Comparison of ENCODE assay signal across 12 cellular contexts in genomic region chr13:50074843-50075242, GRCh38. TPM values are rescaled to one million over a fixed set of nuclear protein-coding genes. Genes with fewer than 3 reads are reported as not detected.
DNase-seq lines count a peak whose midpoint lies in the region; ATAC-seq and TF ChIP-seq lines count a peak whose summit lies in the region.
"Had no signal": no experiment of that assay in that cellular context is flagged by ENCODE, and none has a peak within 500 bp of the region (broad histone marks: within the 10 kb centered on the region; RNA-seq: fewer than 3 reads in every experiment).

No MANE protein-coding gene starts in this region.

- POLR2A ChIA-PET in PC-9 (lab: Charles Lee; ENCODE audit: unreplicated experiment) = no interaction called here

- no peaks in the 10 kb centered on the region for H3K27me3 Mint-ChIP-seq in HFFc6 (ENCODE audit: insufficient read depth)
- H3K27me3 Mint-ChIP-seq in stimulated activated naive B cell treated with anti-CD40 and anti-IgM and Interleukin-4, amounts not matched to agents 10 μg/mL and 1 μg/mL and 100 μg/mL, for 72 hours = no peaks in the 10 kb centered on the region

- H3K4me3 ChIP-seq in PC-9 (no peak overlapping the region), heart right ventricle (no peak overlapping the region)
- H3K4me3 ChIP-seq: left ventricle myocardium inferior had no signal

- H3F3A ChIP-seq in PC-9 (ENCODE audit: insufficient read depth, low read depth) = 0 out of 2 replicates have a peak, but pooled peaks cover 1% of the 10 kb centered on the region

- no peak overlapping the region for H2AFZ ChIP-seq in PC-9

- peak overlapping the region; percentile 45; the same call in 1 of the 2 replicates for H3K4me3 Mint-ChIP-seq in HFFc6
- H3K4me3 Mint-ChIP-seq in stimulated activated naive B cell treated with anti-CD40 and anti-IgM and Interleukin-4, amounts not matched to agents 10 μg/mL and 1 μg/mL and 100 μg/mL, for 72 hours = no peak overlapping the region

- no peaks in the 10 kb centered on the region for H3K27me3 ChIP-seq in PC-9 (ENCODE audit: insufficient read depth, low read depth)
- peaks cover 0 to 5% (median 0%) of the 10 kb centered on the region in 7 donors for H3K27me3 ChIP-seq in heart right ventricle

- H3K27ac Mint-ChIP-seq in HFFc6 = no peak overlapping the region; the same call in 1 of the 2 replicates
- H3K27ac Mint-ChIP-seq in stimulated activated naive B cell treated with anti-CD40 and anti-IgM and Interleukin-4, amounts not matched to agents 10 μg/mL and 1 μg/mL and 100 μg/mL, for 72 hours = no peak overlapping the region

- peaks cover 4% of the 10 kb centered on the region; the same call in 1 of the 2 replicates for H3K36me3 Mint-ChIP-seq in HFFc6 (ENCODE audit: low read depth)
- H3K36me3 Mint-ChIP-seq in stimulated activated naive B cell treated with anti-CD40 and anti-IgM and Interleukin-4, amounts not matched to agents 10 μg/mL and 1 μg/mL and 100 μg/mL, for 72 hours = peaks cover 5 to 10% of the 10 kb centered on the region in 2 donors

- H3K4me1 Mint-ChIP-seq in HFFc6 (ENCODE audit: low read depth) = peaks cover 84% of the 10 kb centered on the region
- peaks cover 14 to 34% of the 10 kb centered on the region in 2 donors for H3K4me1 Mint-ChIP-seq in stimulated activated naive B cell treated with anti-CD40 and anti-IgM and Interleukin-4, amounts not matched to agents 10 μg/mL and 1 μg/mL and 100 μg/mL, for 72 hours

- no peaks in the 10 kb centered on the region for H3K9me2 ChIP-seq in PC-9 (ENCODE audit: insufficient read depth)

- WGBS in heart right ventricle, 2 donors = 80 to 89% methylated on average over 1 of the region's 1 CpG

- H3K36me3 ChIP-seq in PC-9 (ENCODE audit: low read depth) (peaks cover 28% of the 10 kb centered on the region; the same call in 1 of the 2 replicates), heart right ventricle (peaks cover 0 to 12% (median 0%) of the 10 kb centered on the region in 9 donors)
- H3K36me3 ChIP-seq: left ventricle myocardium inferior had no signal

- H3K4me1 ChIP-seq in PC-9 (replicated peaks; ENCODE audit: insufficient read depth) = peaks cover 53% of the 10 kb centered on the region
- peaks cover 0 to 94% (median 20%) of the 10 kb centered on the region in 9 donors for H3K4me1 ChIP-seq in heart right ventricle

- CTCF ChIA-PET in PC-9 (lab: Charles Lee) = no interaction called here

- peak overlapping the region; percentile 44 for H3K27ac ChIP-seq in PC-9
- peak overlapping the region in 1 of 10 donors; percentile 2 for H3K27ac ChIP-seq in heart right ventricle
- H3K27ac ChIP-seq: left ventricle myocardium inferior had no signal

- TF ChIP-seq CTCF in HFFc6 (IDR thresholded peaks at IDR 0.05) (no peak), PC-9 (conservative IDR thresholded peaks at IDR 0.05) (no peak), heart right ventricle (IDR thresholded peaks at IDR 0.05) (no peak)

- DNase-seq in activated CD4-positive, CD25-positive, alpha-beta regulatory T cell treated with anti-CD3 and anti-CD28 coated beads, Interleukin-2, amount 50 U/mL, for 72 hours = no peak
- DNase-seq in HFFc6 (no peak), PC-9 (no peak), heart right ventricle (no peak), HCEC 1CT (no peak), GDM1 (lab: John Stamatoyannopoulos, UW) (no peak)
- DNase-seq in stimulated activated naive B cell treated with anti-CD40 and anti-IgM and Interleukin-4, amounts not matched to agents 10 μg/mL and 1 μg/mL and 100 μg/mL, for 72 hours = no peak
- DNase-seq: activated CD4-positive, alpha-beta T cell treated with anti-CD3 and anti-CD28 coated beads, Interleukin-2, amount 50 U/mL, for 4 hours; left ventricle myocardium inferior; NCI-H2171 treated with DMSO at 0.1 percent for 48 hours had no signal

- intact Hi-C loops in PC-9 (cut with micrococcal nuclease; ENCODE audit: unreplicated experiment) (loop anchor here (5.0 kb wide), 1 partner anchor 48 kb away; no protein-coding TSS in a partner anchor), heart right ventricle (cut with DNase I) (no loop called here)

- BruUV-seq in PC-9 (replicated peaks; lab: Mats Ljungman, UMichigan) = no TSS peak

- no peak overlapping the region for H3K4me2 ChIP-seq in PC-9

- ATAC-seq in activated CD4-positive, CD25-positive, alpha-beta regulatory T cell treated with anti-CD3 and anti-CD28 coated beads, Interleukin-2, amount 50 U/mL, for 24 hours = peak; percentile 80
- ATAC-seq in stimulated activated naive B cell treated with anti-CD40 and anti-IgM and Interleukin-4, amounts not matched to agents 10 μg/mL and 1 μg/mL and 100 μg/mL, for 72 hours (replicated peaks) = peak; percentile 53 to 55
- ATAC-seq in heart right ventricle = no peak

- H3K79me2 ChIP-seq in PC-9 (ENCODE audit: low read depth) = peaks cover 100% of the 10 kb centered on the region

- no peaks in the 10 kb centered on the region; the same call in 1 of the 2 replicates for H4K20me1 ChIP-seq in PC-9 (ENCODE audit: insufficient read depth)

- H3K9me3 ChIP-seq in PC-9 (ENCODE audit: insufficient read depth, low read depth) (no peaks in the 10 kb centered on the region), heart right ventricle (no peaks in the 10 kb centered on the region)
- H3K9me3 ChIP-seq: left ventricle myocardium inferior had no signal

- no peaks in the 10 kb centered on the region for H3K9me3 Mint-ChIP-seq in HFFc6
- no peaks in the 10 kb centered on the region for H3K9me3 Mint-ChIP-seq in stimulated activated naive B cell treated with anti-CD40 and anti-IgM and Interleukin-4, amounts not matched to agents 10 μg/mL and 1 μg/mL and 100 μg/mL, for 72 hours

RNA-seq across cellular contexts. Expression of gene KCNRG, which starts 59.6 kb away (rescaled TPM):
- 1 to 10 TPM in 1 of 6 experiments, under 1 TPM in 4, not detected in 1; 0.17 to 1.3 (median 0.30) TPM for total RNA-seq in HFFc6 (2021; fragmentation: NEBNext Ultra II Directional; extraction: Animal tissue kit (Norgen Biotek cat#: 25700))
- total RNA-seq in PC-9 (2021) = 0.41 TPM in 1 of 2 replicates, not detected in the other
- total RNA-seq in heart right ventricle = under 1 TPM in 6 of 10 donors, not detected in 4; 0.19 to 0.86 (median 0.29) TPM
- under 1 TPM; 0.19 to 0.22 TPM for polyA plus RNA-seq in heart right ventricle
- total RNA-seq: H4, left ventricle myocardium inferior had no signal

Comparison
In these comparisons a context has a peak if more than half of its experiments do, and no peak if none do; other contexts are left out.
1. ATAC-seq: peak in activated CD4-positive, CD25-positive, alpha-beta regulatory T cell treated with anti-CD3 and anti-CD28 coated beads, Interleukin-2, amount 50 U/mL, for 24 hours (2 of 2) and stimulated activated naive B cell treated with anti-CD40 and anti-IgM and Interleukin-4, amounts not matched to agents 10 μg/mL and 1 μg/mL and 100 μg/mL, for 72 hours (2 of 2); none in heart right ventricle (0 of 8).